ENCODE assay signal across 11 cellular contexts in genomic region chr10:68611227-68611626, GRCh38.
"Had no signal": no experiment of that assay in that cellular context is flagged by ENCODE, and none has a peak within 500 bp of the region (broad histone marks: within the 10 kb centered on the region; RNA-seq: fewer than 3 reads in every experiment).

No MANE protein-coding gene starts in this region.

- H3K4me3 ChIP-seq: GM23248 had no signal

- H3K9ac ChIP-seq: GM23248, KMS-11 had no signal

- H3K4me2 ChIP-seq: KMS-11 had no signal

- H2AFZ ChIP-seq: GM23248 had no signal

- H3K9me3 Mint-ChIP-seq: H9, HFFc6 had no signal

- H3K27ac Mint-ChIP-seq: HFFc6 had no signal

- DNase-seq: GM23248, H9, HCEC 1CT, HFFc6, IMR-90, Karpas-422, KBM-7 had no signal

- H3K27ac ChIP-seq: GM23248, HL-60, KMS-11 had no signal

- FAIRE-seq: H1, H54 had no signal

- H3K4me3 Mint-ChIP-seq: H9, HFFc6 had no signal
